In genomic region chr3:188266581-188267274, GRCh38 we compare ENCODE assay signal across 11 cellular contexts.
DNase-seq lines count a peak whose midpoint lies in the region; ATAC-seq and TF ChIP-seq lines count a peak whose summit lies in the region.
"Had no signal": no experiment of that assay in that cellular context is flagged by ENCODE, and none has a peak within 500 bp of the region (broad histone marks: within the 10 kb centered on the region; RNA-seq: fewer than 3 reads in every experiment).

No MANE protein-coding gene starts in this region.

- H2AK5ac ChIP-seq in mesendoderm (ENCODE audit: low read length), result no peak overlapping the region

- peak; percentile 23 to 50 for TF ChIP-seq POLR2A in tibial nerve (IDR thresholded peaks at IDR 0.05)

- peaks cover 13% of the 10 kb centered on the region for H3K79me1 ChIP-seq in mesendoderm (ENCODE audit: low read length)

- H3K18ac ChIP-seq in mesendoderm (ENCODE audit: low read length), result no peak overlapping the region

- H3K9me3 Mint-ChIP-seq in endothelial cell (ENCODE audit: unreplicated experiment), result no peaks in the 10 kb centered on the region
- H3K9me3 Mint-ChIP-seq: endodermal cell, neural progenitor cell had no signal

- H2BK120ac ChIP-seq in mesendoderm (ENCODE audit: low read depth, low read length), result no peak overlapping the region

- H3K4me2 ChIP-seq in mesendoderm (ENCODE audit: low read length), result no peak overlapping the region
- H3K4me2 ChIP-seq: neural progenitor cell had no signal

- H3K27me3 Mint-ChIP-seq in endothelial cell (ENCODE audit: unreplicated experiment), result peaks cover 3% of the 10 kb centered on the region

- H3K4me3 ChIP-seq in mesendoderm (ENCODE audit: low read length), result no peak overlapping the region
- peak overlapping the region in 1 of 4 donors; percentile 36 for H3K4me3 ChIP-seq in tibial nerve
- H3K4me3 ChIP-seq: K562, neural progenitor cell had no signal

- no peak overlapping the region for H3K4me3 Mint-ChIP-seq in endothelial cell (ENCODE audit: unreplicated experiment)
- H3K4me3 Mint-ChIP-seq: endodermal cell, neural progenitor cell had no signal

- H3K9me3 ChIP-seq in tibial nerve, result no peaks in the 10 kb centered on the region

- H3K27ac Mint-ChIP-seq in endothelial cell (ENCODE audit: unreplicated experiment), result peak overlapping the region; percentile 72
- H3K27ac Mint-ChIP-seq: neural progenitor cell had no signal

- in situ Hi-C loops in GM13977 (cut with MboI; ENCODE audit: low pct_unique_long_range_greater_than_20kb, low sequenced_read_pairs, unreplicated experiment), result no loop called here

- WGBS in mesendoderm (ENCODE audit: extremely low coverage, insufficient coverage, low lambda C conversion rate), result no CpG with 5 or more reads among the region's 10 CpGs
- whole genome bisulfite sequencing in tibial nerve, 2 donors, result 40 to 44% methylated on average over 10 of the region's 10 CpGs

- H3K27me3 ChIP-seq in mesendoderm (ENCODE audit: insufficient read depth, low read length, poor library complexity) (no peaks in the 10 kb centered on the region), tibial nerve (no peaks in the 10 kb centered on the region)
- H3K27me3 ChIP-seq: neural progenitor cell had no signal

- no peak overlapping the region for H3K23ac ChIP-seq in mesendoderm (ENCODE audit: low read length)

- H3K36me3 Mint-ChIP-seq in endothelial cell (ENCODE audit: low read depth, unreplicated experiment), result peaks cover 4% of the 10 kb centered on the region
- H3K36me3 Mint-ChIP-seq: neural progenitor cell had no signal

- H3K79me2 ChIP-seq in mesendoderm (ENCODE audit: control insufficient read depth, insufficient read depth, low read length), result peaks cover 2% of the 10 kb centered on the region

- no peak for ATAC-seq in HG03025 (IDR thresholded peaks at IDR 0.05; ENCODE audit: low FRiP score, unreplicated experiment)
- ATAC-seq: K562 had no signal

- H3K27ac ChIP-seq in mesendoderm (ENCODE audit: low read depth, low read length), result no peak overlapping the region
- H3K27ac ChIP-seq in tibial nerve, result peak overlapping the region; percentile 69 to 92 (median 86)
- H3K27ac ChIP-seq: neural progenitor cell had no signal

- peak; percentile 96 to 98 for TF ChIP-seq EP300 in tibial nerve (IDR thresholded peaks at IDR 0.05)

- no peak for TF ChIP-seq CTCF in endothelial cell (IDR thresholded peaks at IDR 0.05; ENCODE audit: unreplicated experiment)
- no peak for TF ChIP-seq CTCF in tibial nerve (IDR thresholded peaks at IDR 0.05)
- no peak for TF ChIP-seq CTCF in GM13977 (IDR thresholded peaks at IDR 0.05; ENCODE audit: extremely low read depth, insufficient read depth, missing control alignments)

- H2BK15ac ChIP-seq in mesendoderm (replicated peaks; ENCODE audit: low read depth), result no peak overlapping the region

- H4K5ac ChIP-seq in mesendoderm (ENCODE audit: low read length), result no peak overlapping the region

- H3K9ac ChIP-seq in mesendoderm (ENCODE audit: low read length), result no peak overlapping the region
- H3K9ac ChIP-seq: neural progenitor cell had no signal

- no peak overlapping the region for H4K8ac ChIP-seq in mesendoderm (ENCODE audit: low read depth, low read length)

- peak overlapping the region; percentile 66 for H3K4ac ChIP-seq in mesendoderm (ENCODE audit: low read depth, low read length)

- H3K56ac ChIP-seq in mesendoderm (ENCODE audit: low read length), result peak overlapping the region; percentile 25

- no peak overlapping the region for H2BK5ac ChIP-seq in mesendoderm (ENCODE audit: low read length)

- peaks cover 28% of the 10 kb centered on the region for H3K4me1 Mint-ChIP-seq in endothelial cell (ENCODE audit: unreplicated experiment)

- no peaks in the 10 kb centered on the region for H3K36me3 ChIP-seq in mesendoderm (ENCODE audit: control insufficient read depth, insufficient read depth, low read length)
- no peaks in the 10 kb centered on the region for H3K36me3 ChIP-seq in tibial nerve
- H3K36me3 ChIP-seq: neural progenitor cell had no signal

- DNase-seq in M059J (ENCODE audit: low read depth) (peak; percentile 83), endothelial cell (ENCODE audit: low spot score) (no peak), mesendoderm (no peak), tibial nerve (ENCODE audit: low spot score in 2 of 2) (peak; percentile 42 to 57), SIG-M5 (lab: John Stamatoyannopoulos, UW) (no peak), GM13977 (ENCODE audit: low spot score) (no peak), NCI-H187 (lab: John Stamatoyannopoulos, UW) (no peak)
- DNase-seq: endodermal cell had no signal

- H3K4me1 ChIP-seq in mesendoderm (ENCODE audit: control insufficient read depth, low read depth, low read length), result peaks cover 26% of the 10 kb centered on the region
- peaks cover 0 to 96% (median 54%) of the 10 kb centered on the region in 4 donors for H3K4me1 ChIP-seq in tibial nerve

Comparison
In these comparisons a context has a peak if more than half of its experiments do, and no peak if none do; other contexts are left out.
1. DNase-seq: peak in M059J (single experiment) and tibial nerve (2 of 2); none in endothelial cell (single experiment), mesendoderm (single experiment), SIG-M5 (single experiment), GM13977 (single experiment) and NCI-H187 (0 of 2).